Comparison of ENCODE assay signal across 9 cellular contexts in genomic region chr7:141074997-141075396, GRCh38. TPM values are rescaled to one million over a fixed set of nuclear protein-coding genes. Genes with fewer than 3 reads are reported as not detected.
DNase-seq lines count a peak whose midpoint lies in the region; ATAC-seq and TF ChIP-seq lines count a peak whose summit lies in the region.
"Had no signal": no experiment of that assay in that cellular context is flagged by ENCODE, and none has a peak within 500 bp of the region (broad histone marks: within the 10 kb centered on the region; RNA-seq: fewer than 3 reads in every experiment).

No MANE protein-coding gene starts in this region.

- H3K9ac ChIP-seq in iPS-18a (ENCODE audit: low read length) = peak overlapping the region; percentile 74

- no peak for ATAC-seq in gastrocnemius medialis

- peaks cover 19% of the 10 kb centered on the region for H3K4me1 Mint-ChIP-seq in activated CD4-positive, alpha-beta T cell treated with anti-CD3 and anti-CD28 coated beads, Interleukin-2, amount 10 ng/mL, durations not matched to agents 24 days and 14 days

- H3K27ac Mint-ChIP-seq in activated CD4-positive, alpha-beta T cell treated with anti-CD3 and anti-CD28 coated beads, Interleukin-2, amount 10 ng/mL, durations not matched to agents 24 days and 14 days = no peak overlapping the region

- 40 to 41% methylated on average over 4 of the region's 4 CpGs for WGBS in testis, 2 donors

- H3K36me3 ChIP-seq in WERI-Rb-1 (no peaks in the 10 kb centered on the region), iPS-18a (ENCODE audit: control insufficient read depth, low read depth, low read length) (no peaks in the 10 kb centered on the region), gastrocnemius medialis (no peaks in the 10 kb centered on the region), testis (ENCODE audit: low read depth, missing control alignments) (no peaks in the 10 kb centered on the region)

- H3K27me3 Mint-ChIP-seq in activated CD4-positive, alpha-beta T cell treated with anti-CD3 and anti-CD28 coated beads, Interleukin-2, amount 10 ng/mL, durations not matched to agents 24 days and 14 days = peaks cover 31% of the 10 kb centered on the region

- TF ChIP-seq CTCF in WERI-Rb-1 (IDR thresholded peaks at IDR 0.05; ENCODE audit: low read depth, low read length) (no peak), gastrocnemius medialis (IDR thresholded peaks at IDR 0.05 in 4 of 5, conservative IDR thresholded peaks at IDR 0.05 in 1 of 5) (no peak), testis (IDR thresholded peaks at IDR 0.05) (no peak)

- H3K9me3 ChIP-seq in WERI-Rb-1 (ENCODE audit: severe bottlenecking) = no peaks in the 10 kb centered on the region
- H3K9me3 ChIP-seq in iPS-18a (ENCODE audit: control insufficient read depth, low read depth, low read length) = no peaks in the 10 kb centered on the region
- no peaks in the 10 kb centered on the region for H3K9me3 ChIP-seq in gastrocnemius medialis
- H3K9me3 ChIP-seq in testis = no peaks in the 10 kb centered on the region

- H3K4me3 ChIP-seq in WERI-Rb-1 (ENCODE audit: low read depth, low read length) (peak overlapping the region; percentile 73), iPS-18a (ENCODE audit: low read length) (peak overlapping the region; percentile 87), gastrocnemius medialis (peak overlapping the region; percentile 69 to 76 (median 71)), testis (peak overlapping the region in 1 of 2 donors; percentile 68)

- H3K36me3 Mint-ChIP-seq in activated CD4-positive, alpha-beta T cell treated with anti-CD3 and anti-CD28 coated beads, Interleukin-2, amount 10 ng/mL, durations not matched to agents 24 days and 14 days (ENCODE audit: low read depth) = no peaks in the 10 kb centered on the region

- no peak for DNase-seq in activated CD4-positive, alpha-beta T cell treated with anti-CD3 and anti-CD28 coated beads, Interleukin-2, amount 10 ng/mL, durations not matched to agents 24 days and 14 days
- no peak for DNase-seq in activated CD4-positive, alpha-beta T cell treated with anti-CD3 and anti-CD28 coated beads, Interleukin-2, amount 50 U/mL, for 4 hours
- DNase-seq in WERI-Rb-1 (no peak), gastrocnemius medialis (no peak), HK-2 (ENCODE audit: unreplicated experiment) (no peak), testis (no peak)
- DNase-seq in activated CD4-positive, CD25-positive, alpha-beta regulatory T cell (lab: John Stamatoyannopoulos, UW) = no peak

- peaks cover 17% of the 10 kb centered on the region for H3K4me1 ChIP-seq in iPS-18a (ENCODE audit: control insufficient read depth, low read depth, low read length)
- peaks cover 14 to 45% of the 10 kb centered on the region in 2 donors for H3K4me1 ChIP-seq in gastrocnemius medialis
- peaks cover 10% of the 10 kb centered on the region for H3K4me1 ChIP-seq in testis

- no peaks in the 10 kb centered on the region for H3K9me3 Mint-ChIP-seq in activated CD4-positive, alpha-beta T cell treated with anti-CD3 and anti-CD28 coated beads, Interleukin-2, amount 10 ng/mL, durations not matched to agents 24 days and 14 days

- peak overlapping the region; percentile 73 for H3K4me3 Mint-ChIP-seq in activated CD4-positive, alpha-beta T cell treated with anti-CD3 and anti-CD28 coated beads, Interleukin-2, amount 10 ng/mL, durations not matched to agents 24 days and 14 days

- H3K27me3 ChIP-seq in WERI-Rb-1 (ENCODE audit: insufficient read depth, low read depth, severe bottlenecking) (peaks cover 5% of the 10 kb centered on the region), iPS-18a (ENCODE audit: control insufficient read depth, insufficient read depth, low read length) (peaks cover 39% of the 10 kb centered on the region), gastrocnemius medialis (no peaks in the 10 kb centered on the region), testis (no peaks in the 10 kb centered on the region)

- H3K27ac ChIP-seq in WERI-Rb-1 (no peak overlapping the region), iPS-18a (ENCODE audit: low read length) (no peak overlapping the region), gastrocnemius medialis (no peak overlapping the region), testis (no peak overlapping the region)

- in situ Hi-C loops in gastrocnemius medialis (cut with MboI; ENCODE audit: low sequenced_read_pairs in 4 of 4) = no loop called here

- TF ChIP-seq POLR2A in gastrocnemius medialis (IDR thresholded peaks at IDR 0.05) = no peak
- TF ChIP-seq POLR2A in testis (IDR thresholded peaks at IDR 0.05) = no peak

- intact Hi-C loops in activated CD4-positive, alpha-beta T cell treated with anti-CD3 and anti-CD28 coated beads, Interleukin-2, amount 10 ng/mL, durations not matched to agents 24 days and 14 days (cut with micrococcal nuclease) = loop anchor here (5.0 to 10.0 kb wide), 2 partner anchors 577 to 660 kb away; partner anchors contain the start of gene SSBP1
- intact Hi-C loops in gastrocnemius medialis (cut with DNase I; ENCODE audit: low total_unique reads) = loop anchor here (5.0 to 10.0 kb wide), 2 partner anchors 153 to 570 kb away; partner anchors contain the start of gene BRAF
- intact Hi-C loops in testis (cut with DNase I; ENCODE audit: low total_unique reads) = no loop called here

RNA-seq across cellular contexts. Expression of gene TMEM178B, which starts 1.1 kb away (rescaled TPM):
- total RNA-seq in activated CD4-positive, alpha-beta T cell treated with anti-CD3 and anti-CD28 coated beads, Interleukin-2, amount 10 ng/mL, durations not matched to agents 24 days and 14 days = 0.52 and 0.68 TPM in 2 replicates
- total RNA-seq in gastrocnemius medialis (1 to 10 TPM; 1.3 to 1.8 (median 1.5) TPM), testis (1 to 10 TPM; 1.7 to 7.2 TPM)
- polyA plus RNA-seq in testis (ENCODE audit: insufficient read depth, low read depth, low replicate concordance) = 2.0 TPM
- polyA plus RNA-seq: smooth muscle cell had no signal
